ENCODE assay signal across 25 cellular contexts in genomic region chr12:69868695-69869094, GRCh38. TPM values are rescaled to one million over a fixed set of nuclear protein-coding genes. Genes with fewer than 3 reads are reported as not detected.
A peak's percentile ranks its signal among the peaks of the same experiment; 100 is the strongest.
DNase-seq lines count a peak whose midpoint lies in the region; ATAC-seq, FAIRE-seq and TF ChIP-seq lines count a peak whose summit lies in the region.
"Had no signal": no experiment of that assay in that cellular context is flagged by ENCODE, and none has a peak within 500 bp of the region (broad histone marks: within the 10 kb centered on the region; RNA-seq: fewer than 3 reads in every experiment).

No MANE protein-coding gene starts in this region.

- H3K27me3 ChIP-seq in GM12878 (replicated peaks in 1 of 2; ENCODE audit: control insufficient read depth in 2 of 2, insufficient read depth in 2 of 2, low read length in 1 of 2) (no peaks in the 10 kb centered on the region), upper lobe of right lung (no peaks in the 10 kb centered on the region), smooth muscle cell (ENCODE audit: low read depth) (no peaks in the 10 kb centered on the region)
- H3K27me3 ChIP-seq: BE2C had no signal

- TF ChIP-seq CTCF in HEK293 (tag by site-specific recombination; IDR thresholded peaks at IDR 0.05) (no peak), GM12878 (IDR thresholded peaks at IDR 0.05 in 2 of 3, conservative IDR thresholded peaks at IDR 0.05 in 1 of 3; ENCODE audit: control insufficient read depth in 2 of 3, extremely low read depth in 1 of 3, insufficient read depth in 1 of 3, low read depth in 3 of 3, low read length in 3 of 3) (no peak), upper lobe of right lung (IDR thresholded peaks at IDR 0.05) (no peak), smooth muscle cell (IDR thresholded peaks at IDR 0.05; ENCODE audit: borderline replicate concordance, insufficient read depth, poor library complexity, severe bottlenecking) (no peak)

- H2AFZ ChIP-seq in GM12878 (ENCODE audit: control insufficient read depth, low read depth, low read length) (no peak overlapping the region), smooth muscle cell (ENCODE audit: low read depth) (no peak overlapping the region)
- H2AFZ ChIP-seq: GM23248 had no signal

- H3K9me3 Mint-ChIP-seq in natural killer cell treated with Interleukin-12 subunit alpha and Interleukin-12 subunit beta and Interleukin-15 and Interleukin-18, amount 100 ng/mL, for 72 hours, result no peaks in the 10 kb centered on the region
- H3K9me3 Mint-ChIP-seq: HFFc6, IgD-negative memory B cell had no signal

- POLR2A ChIA-PET in HEK293 (lab: Yijun Ruan, JAX), result no interaction called here
- POLR2A ChIA-PET in GM12878 (lab: Charles Lee), result no interaction called here

- H3K4me2 ChIP-seq in GM12878 (ENCODE audit: control insufficient read depth, insufficient read depth), result no peak overlapping the region
- H3K4me2 ChIP-seq in smooth muscle cell, result no peak overlapping the region

- H3K4me1 Mint-ChIP-seq in natural killer cell treated with Interleukin-12 subunit alpha and Interleukin-12 subunit beta and Interleukin-15 and Interleukin-18, amount 100 ng/mL, for 72 hours (ENCODE audit: low read depth in 2 of 2), result no peaks in the 10 kb centered on the region
- H3K4me1 Mint-ChIP-seq: CD4-positive, CD25-positive, alpha-beta regulatory T cell had no signal

- no peak for TF ChIP-seq EP300 in GM12878 (IDR thresholded peaks at IDR 0.05; ENCODE audit: borderline replicate concordance in 1 of 2, control insufficient read depth in 1 of 2, low read depth in 2 of 2, low read length in 2 of 2)

- H4K20me1 ChIP-seq in GM12878 (ENCODE audit: control insufficient read depth, insufficient read depth) (no peaks in the 10 kb centered on the region), smooth muscle cell (ENCODE audit: low read depth) (no peaks in the 10 kb centered on the region)

- no peak overlapping the region for H3K4me3 ChIP-seq in HEK293 (ENCODE audit: low read depth, low read length)
- H3K4me3 ChIP-seq in GM12878, result no peak overlapping the region
- no peak overlapping the region for H3K4me3 ChIP-seq in upper lobe of right lung
- no peak overlapping the region for H3K4me3 ChIP-seq in smooth muscle cell
- H3K4me3 ChIP-seq: GM23248 had no signal

- H3K79me2 ChIP-seq in GM12878 (ENCODE audit: control insufficient read depth, insufficient read depth, low read length) (no peaks in the 10 kb centered on the region), smooth muscle cell (ENCODE audit: low read depth) (no peaks in the 10 kb centered on the region)

- ATAC-seq in GM12878 (no peak), upper lobe of right lung (peak; percentile 12)
- ATAC-seq in natural killer cell treated with Interleukin-12 subunit alpha and Interleukin-12 subunit beta and Interleukin-15 and Interleukin-18, amount 100 ng/mL, for 72 hours, result peak; percentile 40 to 41

- H3K4me1 ChIP-seq in HEK293 (ENCODE audit: control insufficient read depth, insufficient read depth, low read length), result no peaks in the 10 kb centered on the region
- H3K4me1 ChIP-seq in GM12878 (ENCODE audit: control insufficient read depth, insufficient read depth, low read length), result no peaks in the 10 kb centered on the region
- no peaks in the 10 kb centered on the region for H3K4me1 ChIP-seq in upper lobe of right lung
- H3K4me1 ChIP-seq in smooth muscle cell (ENCODE audit: low read depth), result no peaks in the 10 kb centered on the region
- H3K4me1 ChIP-seq: BE2C, Caco-2 had no signal

- H3K36me3 ChIP-seq in HEK293 (ENCODE audit: control insufficient read depth in 2 of 2, insufficient read depth in 1 of 2, low read length in 2 of 2), result no peaks in the 10 kb centered on the region
- no peaks in the 10 kb centered on the region for H3K36me3 ChIP-seq in GM12878 (ENCODE audit: control insufficient read depth in 2 of 2, insufficient read depth in 2 of 2, low read length in 1 of 2)
- H3K36me3 ChIP-seq in upper lobe of right lung, result no peaks in the 10 kb centered on the region
- no peaks in the 10 kb centered on the region for H3K36me3 ChIP-seq in smooth muscle cell (ENCODE audit: low read depth)
- H3K36me3 ChIP-seq: BE2C had no signal

- no peak overlapping the region for H3K27ac Mint-ChIP-seq in natural killer cell treated with Interleukin-12 subunit alpha and Interleukin-12 subunit beta and Interleukin-15 and Interleukin-18, amount 100 ng/mL, for 72 hours
- H3K27ac Mint-ChIP-seq: CD4-positive, CD25-positive, alpha-beta regulatory T cell; HFFc6; IgD-negative memory B cell had no signal

- intact Hi-C loops in GM12878 (cut with micrococcal nuclease; ENCODE audit: unreplicated experiment) (no loop called here), upper lobe of right lung (cut with DNase I) (no loop called here)

- H3K4me3 Mint-ChIP-seq in natural killer cell treated with Interleukin-12 subunit alpha and Interleukin-12 subunit beta and Interleukin-15 and Interleukin-18, amount 100 ng/mL, for 72 hours, result no peak overlapping the region
- H3K4me3 Mint-ChIP-seq: CD4-positive, CD25-positive, alpha-beta regulatory T cell; HFFc6; IgD-negative memory B cell had no signal

- no peak overlapping the region for H3K27ac ChIP-seq in HEK293 (ENCODE audit: extremely low read depth, low read depth, low read length)
- no peak overlapping the region for H3K27ac ChIP-seq in GM12878 (ENCODE audit: control insufficient read depth, insufficient read depth)
- H3K27ac ChIP-seq in upper lobe of right lung, result no peak overlapping the region
- H3K27ac ChIP-seq in smooth muscle cell (ENCODE audit: low read depth), result no peak overlapping the region
- H3K27ac ChIP-seq: GM23248, HL-60 had no signal

- CTCF ChIA-PET in HEK293 (lab: Yijun Ruan, JAX), result interaction anchor here (1.0 kb wide), 1 partner anchor 981 kb away, joined by 3 read pairs; no protein-coding TSS in a partner anchor
- CTCF ChIA-PET in GM12878 (lab: Yijun Ruan, JAX), result interaction anchor here (1.4 kb wide), 1 partner anchor 17 kb away, joined by 3 read pairs; no protein-coding TSS in a partner anchor

- SMC1A ChIA-PET in GM12878 (lab: Charles Lee; ENCODE audit: uncharacterized antibody, unreplicated experiment), result no interaction called here

- in situ Hi-C loops in GM12878 (cut with MboI), result no loop called here

- FAIRE-seq in GM12878 (lab: Jason Lieb, UNC), result no peak
- FAIRE-seq: A204.1, D721Med, GM19239, H54 had no signal

- no peak overlapping the region for H3K9ac ChIP-seq in GM12878 (ENCODE audit: control insufficient read depth, insufficient read depth, low read length)
- H3K9ac ChIP-seq in smooth muscle cell (ENCODE audit: low read depth), result no peak overlapping the region
- H3K9ac ChIP-seq: GM23248 had no signal

- H3K27me3 Mint-ChIP-seq in natural killer cell treated with Interleukin-12 subunit alpha and Interleukin-12 subunit beta and Interleukin-15 and Interleukin-18, amount 100 ng/mL, for 72 hours, result peaks cover 24 to 41% of the 10 kb centered on the region in 2 donors
- H3K27me3 Mint-ChIP-seq: CD4-positive, CD25-positive, alpha-beta regulatory T cell had no signal

- TF ChIP-seq RAD21 in GM12878 (IDR thresholded peaks at IDR 0.05; ENCODE audit: insufficient read depth, low read depth, low read length), result no peak

- RAD21 ChIA-PET in GM12878 (lab: Charles Lee; ENCODE audit: unreplicated experiment), result no interaction called here

- H3K9me3 ChIP-seq in HEK293 (ENCODE audit: control insufficient read depth, insufficient read depth, low read depth, low read length) (no peaks in the 10 kb centered on the region), GM12878 (replicated peaks; ENCODE audit: control insufficient read depth, insufficient read depth, low read length) (no peaks in the 10 kb centered on the region), upper lobe of right lung (no peaks in the 10 kb centered on the region), smooth muscle cell (replicated peaks; ENCODE audit: low read depth) (no peaks in the 10 kb centered on the region)
- H3K9me3 ChIP-seq: BE2C, Caco-2 had no signal

- DNase-seq in GM12878 (ENCODE audit: low read depth, low spot score) (no peak), upper lobe of right lung (no peak), globus pallidus (ENCODE audit: low spot score) (no peak), ureter (ENCODE audit: low spot score) (no peak), smooth muscle cell (lab: John Stamatoyannopoulos, UW; ENCODE audit: unreplicated experiment) (no peak)
- DNase-seq in natural killer cell treated with Interleukin-12 subunit alpha and Interleukin-12 subunit beta and Interleukin-15 and Interleukin-18, amount 100 ng/mL, for 72 hours (ENCODE audit: low spot score), result no peak
- DNase-seq: ACHN; BE2C; C1 segment of cervical spinal cord; Caco-2; CD4-positive, CD25-positive, alpha-beta regulatory T cell; DMS79 treated with DMSO at 0.1 percent for 48 hours; GF-D8; GM23248; HCEC 1CT; HFFc6; KBM-7 had no signal

- no peak for TF ChIP-seq POLR2A in GM12878 (IDR thresholded peaks at IDR 0.05; ENCODE audit: low read depth, low read length)

- no peaks in the 10 kb centered on the region for H3K36me3 Mint-ChIP-seq in natural killer cell treated with Interleukin-12 subunit alpha and Interleukin-12 subunit beta and Interleukin-15 and Interleukin-18, amount 100 ng/mL, for 72 hours
- H3K36me3 Mint-ChIP-seq: CD4-positive, CD25-positive, alpha-beta regulatory T cell had no signal

- H3F3A ChIP-seq in smooth muscle cell (ENCODE audit: low read depth), result no peaks in the 10 kb centered on the region

- BruUV-seq in GM12878 (replicated peaks; lab: Mats Ljungman, UMichigan), result no TSS peak

- 86% methylated on average over 9 of the region's 9 CpGs for WGBS in GM12878 (ENCODE audit: insufficient coverage, insufficient replicate concordance, low lambda C conversion rate, missing lambda C conversion rate)
- 91% methylated on average over 9 of the region's 9 CpGs for WGBS in smooth muscle cell (ENCODE audit: low lambda C conversion rate)

RNA-seq across cellular contexts. Expression of gene MYRFL, which starts 43.7 kb away (rescaled TPM):
- total RNA-seq in GM12878 (2013; cell fraction: nucleolus; rRNA removed), result 2.3 and 3.2 TPM in 2 replicates
- 0.68 and 0.71 TPM in 2 replicates for total RNA-seq in GM12878 (2014; rRNA removed)
- total RNA-seq in GM12878 (2014; rRNA removed; fragmentation: Illumina TruSeq; extraction: Trizol), result 0.51 and 0.67 TPM in 2 replicates
- total RNA-seq in GM12878 (2021), result 0.38 and 0.72 TPM in 2 replicates
- 0.52 TPM for polyA plus RNA-seq in GM12878 (2011; ENCODE audit: low read depth)
- 1.8 and 2.3 TPM in 2 replicates for polyA plus RNA-seq in GM12878 (2011; rRNA removed)
- polyA plus RNA-seq in GM12878 (2011; cell fraction: cytosol; rRNA removed), result 0.53 and 0.55 TPM in 2 replicates
- 5.4 and 6.4 TPM in 2 replicates for polyA plus RNA-seq in GM12878 (2011; cell fraction: nucleus; rRNA removed)
- polyA plus RNA-seq in GM12878 (2012), result 0.69 and 0.72 TPM in 2 replicates
- polyA plus RNA-seq in GM12878 (2014; fragmentation: Illumina TruSeq; extraction: Trizol), result 0.90 and 1.5 TPM in 2 replicates
- polyA plus RNA-seq in GM12878 (2014; fragmentation: Nextera tagmentation; extraction: Ambion mirVana), result under 1 TPM; 0.24 to 0.61 TPM
- 0.47 and 0.60 TPM in 2 replicates for polyA plus RNA-seq in GM12878 (2014; rRNA removed)
- under 1 TPM; 0.62 to 0.67 TPM for polyA plus RNA-seq in GM12878 (2016; fragmentation: Nextera tagmentation; extraction: Ambion mirVana)
- 1.5 and 2.0 TPM in 2 replicates for polyA minus RNA-seq in GM12878 (2011; rRNA and poly(A)+ RNA removed)
- not detected in 2 replicates for polyA minus RNA-seq in GM12878 (2011; cell fraction: cytosol; rRNA and poly(A)+ RNA removed)
- 1.5 and 3.3 TPM in 2 replicates for polyA minus RNA-seq in GM12878 (2011; cell fraction: nucleus; rRNA and poly(A)+ RNA removed)
- not detected for total RNA-seq in natural killer cell treated with Interleukin-12 subunit alpha and Interleukin-12 subunit beta and Interleukin-15 and Interleukin-18, amount 100 ng/mL, for 72 hours
- not detected for total RNA-seq in upper lobe of right lung
- total RNA-seq in ureter, result not detected
- total RNA-seq in smooth muscle cell, result 0.13 TPM in 1 of 2 replicates, not detected in the other
- polyA plus RNA-seq in smooth muscle cell, result not detected in 2 replicates
- total RNA-seq: CD4-positive, CD25-positive, alpha-beta regulatory T cell; GM23248; HFFc6; HT1080 had no signal
- polyA plus RNA-seq: CD4-positive, CD25-positive, alpha-beta regulatory T cell; GM23248; IgD-negative memory B cell had no signal
